8 cellular contexts compared by ENCODE assay signal in genomic region chr7:141012044-141012685, GRCh38. TPM values are rescaled to one million over a fixed set of nuclear protein-coding genes. Genes with fewer than 3 reads are reported as not detected.
DNase-seq lines count a peak whose midpoint lies in the region; ATAC-seq and TF ChIP-seq lines count a peak whose summit lies in the region.

No MANE protein-coding gene starts in this region.

- H3K9ac ChIP-seq in mammary epithelial cell (ENCODE audit: insufficient read depth, low read length), result no peak overlapping the region

- DNase-seq in GM04503 (ENCODE audit: low read depth) (peak; percentile 23), HEK293T (ENCODE audit: extremely low spot score) (peak; percentile 76), NCI-H2107 (lab: John Stamatoyannopoulos, UW) (peak; percentile 66), WTC11 (ENCODE audit: low spot score) (peak; percentile 63), mammary epithelial cell (peak; percentile 53), left lobe of liver (ENCODE audit: low spot score) (peak; percentile 62), mesenteric fat pad (ENCODE audit: low spot score) (no peak)
- DNase-seq in stimulated activated CD4-positive, alpha-beta T cell treated with anti-CD3 and anti-CD28 coated beads, TNF-alpha, amount 100 ng/mL, for 48 hours (ENCODE audit: low read depth in 3 of 3), result peak; percentile 43 to 65 (median 56)

- intact Hi-C loops in mammary epithelial cell (cut with micrococcal nuclease), result loop anchor here (1.0 to 10.0 kb wide), 6 partner anchors 90 to 723 kb away; partner anchors contain the start of genes BRAF and SSBP1

- H3K4me3 ChIP-seq in mammary epithelial cell (replicated peaks in 1 of 3; ENCODE audit: insufficient read depth in 1 of 3, low read depth in 2 of 3, low read length in 3 of 3), result no peak overlapping the region

- no peak overlapping the region for H2AFZ ChIP-seq in mammary epithelial cell (ENCODE audit: low read depth, low read length)

- peak overlapping the region; percentile 4 for H3K27ac ChIP-seq in mammary epithelial cell (ENCODE audit: insufficient read depth, low read depth, low read length)

- dilution Hi-C loops in mammary epithelial cell (cut with HindIII; ENCODE audit: low sequenced_read_pairs), result no loop called here

- no peak overlapping the region for H3K4me2 ChIP-seq in mammary epithelial cell (ENCODE audit: insufficient read depth, low read depth, low read length)

- in situ Hi-C loops in mammary epithelial cell (cut with MboI; ENCODE audit: low sequenced_read_pairs in 2 of 2), result loop anchor here (5.0 to 25.0 kb wide), 3 partner anchors 200 to 475 kb away; partner anchors contain the start of gene ADCK2 (in 1 of the 2)

- H3K4me1 Mint-ChIP-seq in WTC11, result peaks cover 23% of the 10 kb centered on the region

- ATAC-seq in WTC11 (peak; percentile 11; the same call in 1 of the 2 replicates), left lobe of liver (peak; percentile 73)

- POLR2A ChIA-PET in HEK293T (lab: Yijun Ruan, JAX) (interaction anchor here (0.8 to 1.2 kb wide), 2 partner anchors 60 to 201 kb away, joined by 3 to 7 read pairs; no protein-coding TSS in a partner anchor), WTC11 (lab: Charles Lee) (no interaction called here)

- peaks cover 7% of the 10 kb centered on the region for H3K36me3 ChIP-seq in mammary epithelial cell (ENCODE audit: insufficient read depth, low read length)

- H3K27me3 ChIP-seq in mammary epithelial cell (ENCODE audit: insufficient read depth, low read length), result no peaks in the 10 kb centered on the region

- BruUV-seq in mammary epithelial cell (replicated peaks; lab: Mats Ljungman, UMichigan), result no TSS peak

- H4K20me1 ChIP-seq in mammary epithelial cell (ENCODE audit: insufficient read depth, low read length), result no peaks in the 10 kb centered on the region

- WGBS in mammary epithelial cell (ENCODE audit: low coverage, missing lambda C conversion rate), result 8% methylated on average over 3 of the region's 3 CpGs

- no peak overlapping the region for H3K27ac Mint-ChIP-seq in WTC11

- TF ChIP-seq CTCF in WTC11 (IDR thresholded peaks at IDR 0.05) (peak; percentile 51), mammary epithelial cell (conservative IDR thresholded peaks at IDR 0.05 in 1 of 2, IDR thresholded peaks at IDR 0.05 in 1 of 2; ENCODE audit: extremely low read depth in 1 of 2, insufficient read depth in 1 of 2, low read depth in 1 of 2, low read length in 2 of 2) (peak; percentile 58 to 75)

- peaks cover 4% of the 10 kb centered on the region for H3K9me3 ChIP-seq in mammary epithelial cell (replicated peaks; ENCODE audit: insufficient read depth, low read length)

- H3K4me1 ChIP-seq in mammary epithelial cell (ENCODE audit: insufficient read depth, low read length), result peaks cover 10% of the 10 kb centered on the region

- peaks cover 16% of the 10 kb centered on the region for H3K36me3 Mint-ChIP-seq in WTC11

- H3K4me3 Mint-ChIP-seq in WTC11, result 0 out of 2 replicates have a peak overlapping the region, but pooled peaks have one; percentile 4

- peaks cover 35% of the 10 kb centered on the region for H3K79me2 ChIP-seq in mammary epithelial cell (ENCODE audit: insufficient read depth, low read length)

- H3K27me3 Mint-ChIP-seq in WTC11 (ENCODE audit: low read depth), result peaks cover 4% of the 10 kb centered on the region

- CTCF ChIA-PET in HEK293T (lab: Yijun Ruan, JAX) (interaction anchor here (0.5 to 1.7 kb wide), 9 partner anchors 83 to 523 kb away, joined by 3 to 23 read pairs (median 3); no protein-coding TSS in a partner anchor), WTC11 (lab: Charles Lee) (interaction anchor here (0.7 to 1.9 kb wide), 6 partner anchors 64 to 271 kb away, joined by 3 to 14 read pairs (median 3); no protein-coding TSS in a partner anchor), mammary epithelial cell (lab: Charles Lee; ENCODE audit: low non-redundant PET) (interaction anchor here (1.0 kb wide), 1 partner anchor 201 kb away, joined by 12 read pairs; no protein-coding TSS in a partner anchor)

- peaks cover 11% of the 10 kb centered on the region for H3K9me3 Mint-ChIP-seq in WTC11

TF ChIP-seq in HEK293T, 16 proteins besides CTCF, POLR2A, EP300 and RAD21:
- TF ChIP-seq, protein P1, sequence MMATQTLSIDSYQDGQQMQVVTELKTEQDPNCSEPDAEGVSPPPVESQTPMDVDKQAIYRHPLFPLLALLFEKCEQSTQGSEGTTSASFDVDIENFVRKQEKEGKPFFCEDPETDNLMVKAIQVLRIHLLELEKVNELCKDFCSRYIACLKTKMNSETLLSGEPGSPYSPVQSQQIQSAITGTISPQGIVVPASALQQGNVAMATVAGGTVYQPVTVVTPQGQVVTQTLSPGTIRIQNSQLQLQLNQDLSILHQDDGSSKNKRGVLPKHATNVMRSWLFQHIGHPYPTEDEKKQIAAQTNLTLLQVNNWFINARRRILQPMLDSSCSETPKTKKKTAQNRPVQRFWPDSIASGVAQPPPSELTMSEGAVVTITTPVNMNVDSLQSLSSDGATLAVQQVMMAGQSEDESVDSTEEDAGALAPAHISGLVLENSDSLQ (IDR thresholded peaks at IDR 0.05), result peak; percentile 90
- TF ChIP-seq TARDBP (IDR thresholded peaks at IDR 0.05) (no peak), ZNF384 (IDR thresholded peaks at IDR 0.05) (peak; percentile 98)

TF ChIP-seq in WTC11, 78 proteins besides CTCF, POLR2A, EP300 and RAD21 (continues in another document):
- TF ChIP-seq, protein P2, sequence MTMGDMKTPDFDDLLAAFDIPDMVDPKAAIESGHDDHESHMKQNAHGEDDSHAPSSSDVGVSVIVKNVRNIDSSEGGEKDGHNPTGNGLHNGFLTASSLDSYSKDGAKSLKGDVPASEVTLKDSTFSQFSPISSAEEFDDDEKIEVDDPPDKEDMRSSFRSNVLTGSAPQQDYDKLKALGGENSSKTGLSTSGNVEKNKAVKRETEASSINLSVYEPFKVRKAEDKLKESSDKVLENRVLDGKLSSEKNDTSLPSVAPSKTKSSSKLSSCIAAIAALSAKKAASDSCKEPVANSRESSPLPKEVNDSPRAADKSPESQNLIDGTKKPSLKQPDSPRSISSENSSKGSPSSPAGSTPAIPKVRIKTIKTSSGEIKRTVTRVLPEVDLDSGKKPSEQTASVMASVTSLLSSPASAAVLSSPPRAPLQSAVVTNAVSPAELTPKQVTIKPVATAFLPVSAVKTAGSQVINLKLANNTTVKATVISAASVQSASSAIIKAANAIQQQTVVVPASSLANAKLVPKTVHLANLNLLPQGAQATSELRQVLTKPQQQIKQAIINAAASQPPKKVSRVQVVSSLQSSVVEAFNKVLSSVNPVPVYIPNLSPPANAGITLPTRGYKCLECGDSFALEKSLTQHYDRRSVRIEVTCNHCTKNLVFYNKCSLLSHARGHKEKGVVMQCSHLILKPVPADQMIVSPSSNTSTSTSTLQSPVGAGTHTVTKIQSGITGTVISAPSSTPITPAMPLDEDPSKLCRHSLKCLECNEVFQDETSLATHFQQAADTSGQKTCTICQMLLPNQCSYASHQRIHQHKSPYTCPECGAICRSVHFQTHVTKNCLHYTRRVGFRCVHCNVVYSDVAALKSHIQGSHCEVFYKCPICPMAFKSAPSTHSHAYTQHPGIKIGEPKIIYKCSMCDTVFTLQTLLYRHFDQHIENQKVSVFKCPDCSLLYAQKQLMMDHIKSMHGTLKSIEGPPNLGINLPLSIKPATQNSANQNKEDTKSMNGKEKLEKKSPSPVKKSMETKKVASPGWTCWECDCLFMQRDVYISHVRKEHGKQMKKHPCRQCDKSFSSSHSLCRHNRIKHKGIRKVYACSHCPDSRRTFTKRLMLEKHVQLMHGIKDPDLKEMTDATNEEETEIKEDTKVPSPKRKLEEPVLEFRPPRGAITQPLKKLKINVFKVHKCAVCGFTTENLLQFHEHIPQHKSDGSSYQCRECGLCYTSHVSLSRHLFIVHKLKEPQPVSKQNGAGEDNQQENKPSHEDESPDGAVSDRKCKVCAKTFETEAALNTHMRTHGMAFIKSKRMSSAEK (CRISPR knock-in tag; IDR thresholded peaks at IDR 0.05; ENCODE audit: borderline replicate concordance), result no peak
- TF ChIP-seq CDX4 (CRISPR knock-in tag; IDR thresholded peaks at IDR 0.05; ENCODE audit: borderline replicate concordance), result no peak
- TF ChIP-seq NR3C1 (CRISPR knock-in tag; conservative IDR thresholded peaks at IDR 0.05; ENCODE audit: low read depth), result no peak
- TF ChIP-seq ELF4 (CRISPR knock-in tag; IDR thresholded peaks at IDR 0.05; ENCODE audit: low read depth), result no peak
- TF ChIP-seq, protein P3, sequence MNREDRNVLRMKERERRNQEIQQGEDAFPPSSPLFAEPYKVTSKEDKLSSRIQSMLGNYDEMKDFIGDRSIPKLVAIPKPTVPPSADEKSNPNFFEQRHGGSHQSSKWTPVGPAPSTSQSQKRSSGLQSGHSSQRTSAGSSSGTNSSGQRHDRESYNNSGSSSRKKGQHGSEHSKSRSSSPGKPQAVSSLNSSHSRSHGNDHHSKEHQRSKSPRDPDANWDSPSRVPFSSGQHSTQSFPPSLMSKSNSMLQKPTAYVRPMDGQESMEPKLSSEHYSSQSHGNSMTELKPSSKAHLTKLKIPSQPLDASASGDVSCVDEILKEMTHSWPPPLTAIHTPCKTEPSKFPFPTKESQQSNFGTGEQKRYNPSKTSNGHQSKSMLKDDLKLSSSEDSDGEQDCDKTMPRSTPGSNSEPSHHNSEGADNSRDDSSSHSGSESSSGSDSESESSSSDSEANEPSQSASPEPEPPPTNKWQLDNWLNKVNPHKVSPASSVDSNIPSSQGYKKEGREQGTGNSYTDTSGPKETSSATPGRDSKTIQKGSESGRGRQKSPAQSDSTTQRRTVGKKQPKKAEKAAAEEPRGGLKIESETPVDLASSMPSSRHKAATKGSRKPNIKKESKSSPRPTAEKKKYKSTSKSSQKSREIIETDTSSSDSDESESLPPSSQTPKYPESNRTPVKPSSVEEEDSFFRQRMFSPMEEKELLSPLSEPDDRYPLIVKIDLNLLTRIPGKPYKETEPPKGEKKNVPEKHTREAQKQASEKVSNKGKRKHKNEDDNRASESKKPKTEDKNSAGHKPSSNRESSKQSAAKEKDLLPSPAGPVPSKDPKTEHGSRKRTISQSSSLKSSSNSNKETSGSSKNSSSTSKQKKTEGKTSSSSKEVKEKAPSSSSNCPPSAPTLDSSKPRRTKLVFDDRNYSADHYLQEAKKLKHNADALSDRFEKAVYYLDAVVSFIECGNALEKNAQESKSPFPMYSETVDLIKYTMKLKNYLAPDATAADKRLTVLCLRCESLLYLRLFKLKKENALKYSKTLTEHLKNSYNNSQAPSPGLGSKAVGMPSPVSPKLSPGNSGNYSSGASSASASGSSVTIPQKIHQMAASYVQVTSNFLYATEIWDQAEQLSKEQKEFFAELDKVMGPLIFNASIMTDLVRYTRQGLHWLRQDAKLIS (CRISPR knock-in tag; IDR thresholded peaks at IDR 0.05; ENCODE audit: borderline replicate concordance), result no peak
- no peak for TF ChIP-seq NFE2L1 (CRISPR knock-in tag; IDR thresholded peaks at IDR 0.05)

RNA-seq across cellular contexts. Expression of gene MRPS33, which starts 2.6 kb away (rescaled TPM):
- total RNA-seq in WTC11 (2021), result 63.5 to 66.8 TPM (median 66.7 TPM) in 3 replicates
- total RNA-seq in mammary epithelial cell, result 10 to 100 TPM; 17.8 to 67.7 TPM
- 44.3 TPM for polyA plus RNA-seq in mammary epithelial cell
- polyA minus RNA-seq in mammary epithelial cell, result 52.7 TPM
- 33.2 TPM for total RNA-seq in left lobe of liver
- 41.9 TPM for total RNA-seq in mesenteric fat pad
